ENCODE assay signal across 9 cellular contexts in genomic region chr2:100142393-100142792, GRCh38. TPM values are rescaled to one million over a fixed set of nuclear protein-coding genes. Genes with fewer than 3 reads are reported as not detected.
A peak's percentile ranks its signal among the peaks of the same experiment; 100 is the strongest.
DNase-seq lines count a peak whose midpoint lies in the region; ATAC-seq, FAIRE-seq and TF ChIP-seq lines count a peak whose summit lies in the region.
"Had no signal": no experiment of that assay in that cellular context is flagged by ENCODE, and none has a peak within 500 bp of the region (broad histone marks: within the 10 kb centered on the region; RNA-seq: fewer than 3 reads in every experiment).

Gene AFF3 (minus strand): TSS chr2:100142590. CDS start chr2:100104454, 38,136 bp downstream.

- H3K9me2 ChIP-seq in DOHH2 (replicated peaks; ENCODE audit: control insufficient read depth, low read length): no peaks in the 10 kb centered on the region
- H3K9me2 ChIP-seq in Loucy (replicated peaks; ENCODE audit: low read depth, low read length): no peaks in the 10 kb centered on the region

- TF ChIP-seq POLR2A in erythroblast (IDR thresholded peaks at IDR 0.05; ENCODE audit: low read length) (no peak), HepG2 (IDR thresholded peaks at IDR 0.05; ENCODE audit: insufficient read depth in 1 of 2, low read depth in 2 of 2, low read length in 2 of 2) (no peak)

- H3K27me3 ChIP-seq in DOHH2 (ENCODE audit: control insufficient read depth, low read length) (no peaks in the 10 kb centered on the region), Loucy (ENCODE audit: insufficient read depth, low read length, poor library complexity, severe bottlenecking) (no peaks in the 10 kb centered on the region), HepG2 (ENCODE audit: control insufficient read depth in 1 of 2, insufficient read depth in 2 of 2, low read length in 2 of 2) (no peaks in the 10 kb centered on the region; a peak in 1 of 5 replicates)

- H3K9ac ChIP-seq in Loucy (ENCODE audit: low read depth, low read length, poor library complexity, severe bottlenecking) (peak within 1 kb of the TSS; percentile 84), HepG2 (ENCODE audit: insufficient read depth, low read depth, low read length) (no peak within 1 kb of the TSS)

- H3K4me1 ChIP-seq in DOHH2 (ENCODE audit: control insufficient read depth, low read length): peaks cover 79% of the 10 kb centered on the region
- H3K4me1 ChIP-seq in Loucy (ENCODE audit: insufficient read depth, low read length, poor library complexity, severe bottlenecking): peaks cover 73% of the 10 kb centered on the region
- H3K4me1 ChIP-seq in HepG2 (ENCODE audit: insufficient read depth, low read length): no peaks in the 10 kb centered on the region

- DNase-seq in activated effector memory CD4-positive, alpha-beta T cell treated with Interleukin-2 at 50 U/mL for 16 hours: peak; percentile 3
- peak; percentile 76 for DNase-seq in stimulated activated CD4-positive, alpha-beta T cell treated with anti-CD3 and anti-CD28 coated beads, Interleukin-15, amount 100 ng/mL, for 24 hours
- DNase-seq in COLO829 (ENCODE audit: low spot score): no peak
- no peak for DNase-seq in erythroblast (lab: John Stamatoyannopoulos, UW)
- DNase-seq in HepG2 (ENCODE audit: low spot score): no peak

- H3K9me3 ChIP-seq in DOHH2 (ENCODE audit: control insufficient read depth, insufficient read depth, low read length): no peaks in the 10 kb centered on the region
- H3K9me3 ChIP-seq in Loucy (ENCODE audit: insufficient read depth, low read depth, low read length): no peaks in the 10 kb centered on the region
- H3K9me3 ChIP-seq in HepG2 (ENCODE audit: low read length): no peaks in the 10 kb centered on the region

- peak within 1 kb of the TSS; percentile 4 for H2AFZ ChIP-seq in Loucy (ENCODE audit: low read length)
- no peak within 1 kb of the TSS for H2AFZ ChIP-seq in HepG2 (ENCODE audit: low read length)

- peaks cover 56% of the 10 kb centered on the region for H3K36me3 ChIP-seq in DOHH2 (ENCODE audit: control insufficient read depth, low read length)
- no peaks in the 10 kb centered on the region for H3K36me3 ChIP-seq in Loucy (ENCODE audit: insufficient read depth, low read length)
- no peaks in the 10 kb centered on the region for H3K36me3 ChIP-seq in HepG2 (replicated peaks in 1 of 2; ENCODE audit: control insufficient read depth in 1 of 2, insufficient read depth in 2 of 2, low read length in 2 of 2)

- POLR2A ChIA-PET in HepG2 (lab: Yijun Ruan, JAX): no interaction called here

- FAIRE-seq in HepG2 (lab: Jason Lieb, UNC): no peak

- no peak for TF ChIP-seq RAD21 in HepG2 (CRISPR knock-in tag; IDR thresholded peaks at IDR 0.05)

- peak within 1 kb of the TSS; percentile 96 for H3K27ac ChIP-seq in DOHH2 (ENCODE audit: low read depth, low read length)
- H3K27ac ChIP-seq in HepG2 (ENCODE audit: extremely low read length, insufficient read depth, low read length): no peak within 1 kb of the TSS

- TF ChIP-seq CTCF in DOHH2 (IDR thresholded peaks at IDR 0.05; ENCODE audit: low read depth, low read length, poor library complexity, severe bottlenecking) (no peak), Loucy (conservative IDR thresholded peaks at IDR 0.05; ENCODE audit: low read length) (no peak), HepG2 (CRISPR knock-in tag; IDR thresholded peaks at IDR 0.05) (no peak)

- CTCF ChIA-PET in HepG2 (lab: Yijun Ruan, JAX; ENCODE audit: low intra/inter-chr PET ratio, low total read pairs): no interaction called here

- ATAC-seq in GM21528 (IDR thresholded peaks at IDR 0.05; ENCODE audit: low FRiP score, unreplicated experiment): peak; percentile 96
- no peak for ATAC-seq in HepG2

- H3K79me2 ChIP-seq in DOHH2 (ENCODE audit: control insufficient read depth, low read length) (peaks cover 54% of the 10 kb centered on the region), Loucy (ENCODE audit: insufficient read depth, low read length) (peaks cover 35% of the 10 kb centered on the region), HepG2 (ENCODE audit: insufficient read depth, low read length) (no peaks in the 10 kb centered on the region)

- peak within 1 kb of the TSS; percentile 89 for H3K4me3 ChIP-seq in DOHH2 (ENCODE audit: low read length)
- H3K4me3 ChIP-seq in Loucy (ENCODE audit: low read length, poor library complexity, severe bottlenecking): peak within 1 kb of the TSS; percentile 73
- H3K4me3 ChIP-seq in HepG2 (replicated peaks in 1 of 3; ENCODE audit: insufficient read depth in 1 of 3, low read depth in 2 of 3, low read length in 3 of 3): no peak within 1 kb of the TSS

- 0 out of 2 replicates have a peak, but pooled peaks cover 6% of the 10 kb centered on the region for H4K20me1 ChIP-seq in DOHH2 (ENCODE audit: control insufficient read depth, insufficient read depth, low read depth, low read length)
- no peaks in the 10 kb centered on the region for H4K20me1 ChIP-seq in Loucy (ENCODE audit: insufficient read depth, low read length, poor library complexity, severe bottlenecking)
- H4K20me1 ChIP-seq in HepG2 (ENCODE audit: insufficient read depth, low read length): no peaks in the 10 kb centered on the region

- BruUV-seq in HepG2 (replicated peaks; lab: Mats Ljungman, UMichigan): no TSS peak

- whole genome bisulfite sequencing in HepG2 (ENCODE audit: low lambda C conversion rate): 43% methylated on average over 11 of the region's 11 CpGs

- TF ChIP-seq EP300 in HepG2 (IDR thresholded peaks at IDR 0.05; ENCODE audit: low read depth in 2 of 2, low read length in 2 of 2): no peak
- TF ChIP-seq EP300 in HepG2 (CRISPR knock-in tag; IDR thresholded peaks at IDR 0.05; ENCODE audit: borderline replicate concordance): no peak

- peaks cover 2% of the 10 kb centered on the region; the same call in 1 of the 2 replicates for H3F3A ChIP-seq in DOHH2 (ENCODE audit: control insufficient read depth, insufficient read depth)
- peaks cover 4% of the 10 kb centered on the region; the same call in 1 of the 2 replicates for H3F3A ChIP-seq in Loucy (ENCODE audit: low read depth)

- intact Hi-C loops in HepG2 (cut with micrococcal nuclease; ENCODE audit: unreplicated experiment): no loop called here

- in situ Hi-C loops in HepG2 (cut with HindIII; ENCODE audit: extremely low pct_ligation_motif_present, low pct_unique_long_range_greater_than_20kb): no loop called here

- H3K4me2 ChIP-seq in DOHH2 (ENCODE audit: low read length) (peak within 1 kb of the TSS; percentile 97), Loucy (ENCODE audit: low read depth, low read length, poor library complexity, severe bottlenecking) (peak within 1 kb of the TSS; percentile 87), HepG2 (ENCODE audit: low read depth, low read length) (no peak within 1 kb of the TSS)

TF ChIP-seq in HepG2, 621 proteins besides CTCF, POLR2A, EP300 and RAD21 (continues in another document):
- no peak for TF ChIP-seq FOSL2 (CRISPR knock-in tag; IDR thresholded peaks at IDR 0.05)
- TF ChIP-seq KDM5B (CRISPR knock-in tag; IDR thresholded peaks at IDR 0.05; ENCODE audit: borderline replicate concordance): no peak
- TF ChIP-seq SIX4 (CRISPR knock-in tag; IDR thresholded peaks at IDR 0.05): no peak
- TF ChIP-seq GMEB1 (CRISPR knock-in tag; IDR thresholded peaks at IDR 0.05; ENCODE audit: borderline replicate concordance): no peak
- no peak for TF ChIP-seq PREB (CRISPR knock-in tag; IDR thresholded peaks at IDR 0.05)
- TF ChIP-seq ZNF652 (CRISPR knock-in tag; IDR thresholded peaks at IDR 0.05; ENCODE audit: borderline replicate concordance, low read depth): no peak

RNA-seq across cellular contexts. Expression of gene AFF3, which starts in this region (rescaled TPM):
- total RNA-seq in HepG2 (2016; rRNA removed; fragmentation: Illumina TruSeq; extraction: Trizol): not detected in 2 replicates
- not detected in 2 replicates for total RNA-seq in HepG2 (2016; cell fraction: cytosol; rRNA removed; fragmentation: Illumina TruSeq; extraction: Trizol; ENCODE audit: low read depth)
- total RNA-seq in HepG2 (2016; cell fraction: insoluble cytoplasmic fraction; rRNA removed; fragmentation: Illumina TruSeq; extraction: Trizol): not detected in 2 replicates
- total RNA-seq in HepG2 (2016; cell fraction: membrane; rRNA removed; fragmentation: Illumina TruSeq; extraction: Trizol): not detected in 2 replicates
- not detected in 2 replicates for total RNA-seq in HepG2 (2016; cell fraction: nucleus; rRNA removed; fragmentation: Illumina TruSeq; extraction: Trizol)
- not detected in 2 replicates for polyA plus RNA-seq in HepG2 (2011; rRNA removed)
- polyA plus RNA-seq in HepG2 (2011; cell fraction: cytosol; rRNA removed): not detected in 2 replicates
- polyA plus RNA-seq in HepG2 (2011; cell fraction: nucleus; rRNA removed): not detected in 2 replicates
- not detected in 2 replicates for polyA plus RNA-seq in HepG2 (2012)
- polyA plus RNA-seq in HepG2 (2016; cell fraction: cytosol; fragmentation: Illumina TruSeq; extraction: Trizol; ENCODE audit: low read depth): not detected in 2 replicates
- not detected in 2 replicates for polyA plus RNA-seq in HepG2 (2016; cell fraction: insoluble cytoplasmic fraction; fragmentation: Illumina TruSeq; extraction: Trizol; ENCODE audit: low read depth)
- not detected in 2 replicates for polyA plus RNA-seq in HepG2 (2016; cell fraction: membrane; fragmentation: Illumina TruSeq; extraction: Trizol; ENCODE audit: low read depth)
- polyA plus RNA-seq in HepG2 (2016; cell fraction: nucleus; fragmentation: Illumina TruSeq; extraction: Trizol; ENCODE audit: insufficient read depth, low read depth): not detected in 2 replicates
- not detected in 2 replicates for polyA minus RNA-seq in HepG2 (2011; rRNA and poly(A)+ RNA removed; ENCODE audit: low replicate concordance)
- not detected in 2 replicates for polyA minus RNA-seq in HepG2 (2011; cell fraction: cytosol; rRNA and poly(A)+ RNA removed)
- polyA minus RNA-seq in HepG2 (2011; cell fraction: nucleus; rRNA and poly(A)+ RNA removed): not detected in 2 replicates
- total RNA-seq: pulmonary artery endothelial cell had no signal

Comparison
In these comparisons a context has a peak if more than half of its experiments do, and no peak if none do; other contexts are left out.
1. H3K4me3 ChIP-seq: peak in DOHH2 (single experiment) and Loucy (single experiment); none in HepG2 (0 of 3).
2. DNase-seq: peak in activated effector memory CD4-positive, alpha-beta T cell treated with Interleukin-2 at 50 U/mL for 16 hours (single experiment) and stimulated activated CD4-positive, alpha-beta T cell treated with anti-CD3 and anti-CD28 coated beads, Interleukin-15, amount 100 ng/mL, for 24 hours (single experiment); none in COLO829 (single experiment), erythroblast (0 of 2) and HepG2 (single experiment).